ENCODE assay signal across 8 cellular contexts in genomic region chr20:64255361-64256281, GRCh38. TPM values are rescaled to one million over a fixed set of nuclear protein-coding genes. Genes with fewer than 3 reads are reported as not detected.
DNase-seq lines count a peak whose midpoint lies in the region; TF ChIP-seq lines count a peak whose summit lies in the region.

TSS of gene PCMTD2 (plus strand) at chr20:64255748. CDS start at chr20:64259966, 4,218 bp downstream.

- H3K27ac ChIP-seq in ovary (peak within 1 kb of the TSS; percentile 23 to 85), thymus (ENCODE audit: low read depth) (peak within 1 kb of the TSS; percentile 95)

- H3K27ac Mint-ChIP-seq in activated naive CD8-positive, alpha-beta T cell: peak within 1 kb of the TSS; percentile 91

- H3K36me3 Mint-ChIP-seq in activated naive CD8-positive, alpha-beta T cell: no peaks in the 10 kb centered on the region

- H3K9me3 Mint-ChIP-seq in activated naive CD8-positive, alpha-beta T cell (ENCODE audit: low read depth): no peaks in the 10 kb centered on the region

- TF ChIP-seq POLR2A in ovary (IDR thresholded peaks at IDR 0.05): peak; percentile 51

- DNase-seq in GM04504 (ENCODE audit: low read depth) (peak; percentile 50), HFF-Myc (ENCODE audit: extremely low read depth, low read depth) (peak; percentile 30), NAMALWA (ENCODE audit: low spot score) (peak; percentile 92), SKM-1 treated with dmso at 0.1 percent for 144 hours (lab: John Stamatoyannopoulos, UW; ENCODE audit: unreplicated experiment) (peak; percentile 76), head of caudate nucleus (peak; percentile 23 to 88 (median 76)), ovary (peak; percentile 78 to 92 (median 88))

- H3K27me3 ChIP-seq in ovary (no peaks in the 10 kb centered on the region), thymus (ENCODE audit: control insufficient read depth, insufficient read depth) (peaks cover 2% of the 10 kb centered on the region)

- TF ChIP-seq CTCF in HFF-Myc (IDR thresholded peaks at IDR 0.05; ENCODE audit: low read depth, low read length, missing control alignments): no peak
- peak in 2 of 3 donors; percentile 3 to 12 for TF ChIP-seq CTCF in ovary (IDR thresholded peaks at IDR 0.05)

- 0 to 1% (median 0%) methylated on average over 39 to 96 of the region's 96 CpGs for WGBS in ovary, 3 donors
- under 1% methylated on average over 96 of the region's 96 CpGs for WGBS in thymus

- H3K36me3 ChIP-seq in ovary (no peaks in the 10 kb centered on the region), thymus (ENCODE audit: control insufficient read depth, insufficient read depth) (peaks cover 6% of the 10 kb centered on the region)

- no peaks in the 10 kb centered on the region for H3K9me3 ChIP-seq in ovary
- no peaks in the 10 kb centered on the region for H3K9me3 ChIP-seq in thymus (ENCODE audit: control insufficient read depth)

- intact Hi-C loops in head of caudate nucleus (cut with DNase I) (no loop called here), ovary (cut with DNase I) (no loop called here)

- peak within 1 kb of the TSS; percentile 87 for H3K4me3 ChIP-seq in HFF-Myc (replicated peaks; ENCODE audit: low read depth, low read length)
- peak within 1 kb of the TSS; percentile 97 for H3K4me3 ChIP-seq in ovary
- peak within 1 kb of the TSS; percentile 59 for H3K4me3 ChIP-seq in thymus (ENCODE audit: low read length)

- no peak for TF ChIP-seq EP300 in ovary (IDR thresholded peaks at IDR 0.05)

- H3K4me3 Mint-ChIP-seq in activated naive CD8-positive, alpha-beta T cell: peak within 1 kb of the TSS; percentile 91

- peaks cover 1% of the 10 kb centered on the region for H3K27me3 Mint-ChIP-seq in activated naive CD8-positive, alpha-beta T cell

- H3K4me1 ChIP-seq in ovary (ENCODE audit: insufficient read depth) (peaks cover 20% of the 10 kb centered on the region), thymus (ENCODE audit: control insufficient read depth, insufficient read depth, low read length) (peaks cover 17% of the 10 kb centered on the region)

- H3K4me1 Mint-ChIP-seq in activated naive CD8-positive, alpha-beta T cell (ENCODE audit: low read depth): peaks cover 47% of the 10 kb centered on the region

RNA-seq across cellular contexts. Expression of gene PCMTD2, which starts in this region (rescaled TPM):
- 10 to 100 TPM; 32.0 to 96.3 (median 79.0) TPM for total RNA-seq in ovary
- 10 to 100 TPM; 58.8 to 66.0 TPM for polyA plus RNA-seq in ovary
- polyA plus RNA-seq in thymus: 123 TPM

Comparison
In these comparisons a context has a peak if more than half of its experiments do, and no peak if none do; other contexts are left out.
1. Peak in every context shown above with its lines: DNase-seq, H3K4me3 ChIP-seq and H3K27ac ChIP-seq.
2. DNase-seq: peak in every context shown above with its lines; median percentile 92 in NAMALWA; 88 in ovary; 76 in SKM-1 treated with dmso at 0.1 percent for 144 hours; 76 in head of caudate nucleus; 50 in GM04504; 30 in HFF-Myc.